In genomic region chr10:102917962-102918816, GRCh38 we compare ENCODE assay signal across 1 cellular context.
TF ChIP-seq lines count a peak whose summit lies in the region.

TSS of gene CNNM2 (plus strand) at chr10:102918294. CDS start at chr10:102918481, 187 bp downstream.

TF ChIP-seq in HepG2, 621 proteins besides CTCF, POLR2A, EP300 and RAD21 (continued from another document and continues in another):
- TF ChIP-seq SNAPC4 (CRISPR knock-in tag; IDR thresholded peaks at IDR 0.05) (peak; percentile 81; the same call in 1 of the 2 replicates), MYC (CRISPR knock-in tag; IDR thresholded peaks at IDR 0.05; ENCODE audit: borderline replicate concordance) (0 out of 2 replicates have a peak, but pooled peaks have one; percentile 14), ZNF260 (CRISPR knock-in tag; IDR thresholded peaks at IDR 0.05; ENCODE audit: borderline replicate concordance, low read depth) (no peak), ZNF230 (CRISPR knock-in tag; IDR thresholded peaks at IDR 0.05) (no peak; the same call in 1 of the 2 replicates), MLX (CRISPR knock-in tag; IDR thresholded peaks at IDR 0.05) (no peak; the same call in 1 of the 2 replicates), TP53 (CRISPR knock-in tag; conservative IDR thresholded peaks at IDR 0.05) (peak; percentile 53; the same call in 1 of the 2 replicates), CBX5 (CRISPR knock-in tag; IDR thresholded peaks at IDR 0.05; ENCODE audit: borderline replicate concordance) (no peak), HNF4A (CRISPR knock-in tag; IDR thresholded peaks at IDR 0.05) (0 out of 2 replicates have a peak, but pooled peaks have one; percentile 6), ZNF501 (CRISPR knock-in tag; IDR thresholded peaks at IDR 0.05) (peak; percentile 76), SYNCRIP (IDR thresholded peaks at IDR 0.05; ENCODE audit: insufficient read depth, low read depth, low read length) (no peak), ZNF234 (CRISPR knock-in tag; conservative IDR thresholded peaks at IDR 0.05) (no peak), TIGD3 (CRISPR knock-in tag; IDR thresholded peaks at IDR 0.05; ENCODE audit: borderline replicate concordance) (no peak; the same call in 1 of the 2 replicates), REXO4 (CRISPR knock-in tag; IDR thresholded peaks at IDR 0.05; ENCODE audit: borderline replicate concordance) (no peak), ZNF800 (CRISPR knock-in tag; IDR thresholded peaks at IDR 0.05) (no peak), KDM5B (CRISPR knock-in tag; IDR thresholded peaks at IDR 0.05; ENCODE audit: borderline replicate concordance) (peak; percentile 56; the same call in 1 of the 2 replicates), KLF15 (CRISPR knock-in tag; IDR thresholded peaks at IDR 0.05; ENCODE audit: borderline replicate concordance) (peak; percentile 77; the same call in 1 of the 2 replicates), NPAS2 (CRISPR knock-in tag; IDR thresholded peaks at IDR 0.05; ENCODE audit: borderline replicate concordance) (no peak), CERS6 (CRISPR knock-in tag; IDR thresholded peaks at IDR 0.05) (no peak), ZNF281 (CRISPR knock-in tag; IDR thresholded peaks at IDR 0.05; ENCODE audit: borderline replicate concordance) (no peak), ZBTB21 (CRISPR knock-in tag; IDR thresholded peaks at IDR 0.05) (no peak), ZNF33B (CRISPR knock-in tag; IDR thresholded peaks at IDR 0.05) (no peak), ZNF563 (CRISPR knock-in tag; IDR thresholded peaks at IDR 0.05) (peak; percentile 52; the same call in 1 of the 2 replicates), ZKSCAN5 (CRISPR knock-in tag; IDR thresholded peaks at IDR 0.05) (no peak), TRIM22 (IDR thresholded peaks at IDR 0.05) (no peak), HNRNPLL (IDR thresholded peaks at IDR 0.05; ENCODE audit: low read depth, low read length, poor library complexity, severe bottlenecking) (no peak), LCORL (IDR thresholded peaks at IDR 0.05) (no peak), LCORL (CRISPR knock-in tag; IDR thresholded peaks at IDR 0.05) (no peak), MIXL1 (CRISPR knock-in tag; IDR thresholded peaks at IDR 0.05) (peak; percentile 15; the same call in 1 of the 2 replicates), GPBP1L1 (CRISPR knock-in tag; IDR thresholded peaks at IDR 0.05) (no peak), FOSL1 (CRISPR knock-in tag; IDR thresholded peaks at IDR 0.05; ENCODE audit: borderline replicate concordance) (no peak), CEBPZ (IDR thresholded peaks at IDR 0.05; ENCODE audit: low read length) (no peak), DRAP1 (CRISPR knock-in tag; IDR thresholded peaks at IDR 0.05) (peak; percentile 79), ARNTL (CRISPR knock-in tag; IDR thresholded peaks at IDR 0.05) (peak; percentile 75; the same call in 1 of the 2 replicates), SP1 (IDR thresholded peaks at IDR 0.05) (peak; percentile 89), SP1 (CRISPR knock-in tag; IDR thresholded peaks at IDR 0.05) (peak; percentile 98), NFE2L1 (CRISPR knock-in tag; IDR thresholded peaks at IDR 0.05; ENCODE audit: borderline replicate concordance) (0 out of 2 replicates have a peak, but pooled peaks have one; percentile 40), ZFAT (CRISPR knock-in tag; conservative IDR thresholded peaks at IDR 0.05) (no peak), ZFP82 (CRISPR knock-in tag; IDR thresholded peaks at IDR 0.05; ENCODE audit: borderline replicate concordance) (no peak), KDM1A (CRISPR knock-in tag; IDR thresholded peaks at IDR 0.05) (no peak), ZNF350 (CRISPR knock-in tag; IDR thresholded peaks at IDR 0.05; ENCODE audit: borderline replicate concordance, low read depth) (peak; percentile 34; the same call in 1 of the 2 replicates)
